ENCODE assay signal across 30 cellular contexts in the genomic region with DNA sequence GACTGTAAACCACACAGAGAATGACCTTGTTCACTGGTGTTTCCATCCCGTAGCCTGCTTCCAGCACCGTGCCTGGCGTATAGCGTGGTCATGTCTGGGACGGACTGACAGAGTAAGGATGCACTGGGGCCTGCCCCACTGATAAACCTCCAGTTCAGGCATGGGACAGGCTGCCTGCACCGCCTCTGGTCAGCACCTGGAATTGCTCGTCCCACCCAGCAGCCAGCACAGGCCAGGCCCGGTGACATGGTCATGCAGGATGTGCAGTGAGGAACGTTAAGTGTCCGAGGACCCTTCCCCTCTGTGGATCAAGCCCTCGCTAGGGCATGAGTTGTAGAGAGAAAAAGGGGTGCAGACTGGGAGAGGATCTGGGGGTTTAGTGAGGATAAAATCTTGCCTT. TPM values are rescaled to one million over a fixed set of nuclear protein-coding genes. Genes with fewer than 3 reads are reported as not detected.
DNase-seq lines count a peak whose midpoint lies in the region; ATAC-seq, FAIRE-seq and TF ChIP-seq lines count a peak whose summit lies in the region.
"Had no signal": no experiment of that assay in that cellular context is flagged by ENCODE, and none has a peak within 500 bp of the region (broad histone marks: within the 10 kb centered on the region; RNA-seq: fewer than 3 reads in every experiment).

No MANE protein-coding gene starts in this region.

- no peak for TF ChIP-seq RAD21 in A549 (conservative IDR thresholded peaks at IDR 0.05 in 1 of 2, IDR thresholded peaks at IDR 0.05 in 1 of 2)
- no peak for TF ChIP-seq RAD21 in GM12878 (IDR thresholded peaks at IDR 0.05; ENCODE audit: insufficient read depth, low read depth, low read length)

- H4K8ac ChIP-seq in H9 (replicated peaks; ENCODE audit: insufficient read length, low read depth, low read length), result no peak overlapping the region

- no peak overlapping the region for H2BK5ac ChIP-seq in H9 (ENCODE audit: insufficient read length, low read length)

- H3K9me3 ChIP-seq in A549, result no peaks in the 10 kb centered on the region
- no peaks in the 10 kb centered on the region for H3K9me3 ChIP-seq in H9 (ENCODE audit: control insufficient read depth, low read depth, low read length)
- H3K9me3 ChIP-seq in GM12878 (replicated peaks; ENCODE audit: control insufficient read depth, insufficient read depth, low read length), result no peaks in the 10 kb centered on the region
- H3K9me3 ChIP-seq: colonic mucosa, heart left ventricle, neutrophil, testis had no signal

- SMC1A ChIA-PET in GM12878 (lab: Charles Lee; ENCODE audit: uncharacterized antibody, unreplicated experiment), result interaction anchor here (3.6 kb wide), 1 partner anchor 348 kb away, joined by 20 read pairs; no protein-coding TSS in a partner anchor

- H2BK15ac ChIP-seq in H9 (ENCODE audit: low read depth, low read length), result no peak overlapping the region

- DNase-seq in A549 (ENCODE audit: low read depth in 1 of 2, low spot score in 1 of 2) (no peak), H9 (peak; percentile 60), GM12878 (ENCODE audit: low read depth, low spot score) (no peak), neural crest cell (ENCODE audit: low read depth, low spot score) (no peak), NCI-H1105 (lab: John Stamatoyannopoulos, UW) (no peak), pons (ENCODE audit: low spot score) (no peak)
- no peak for DNase-seq in activated CD8-positive, alpha-beta T cell treated with anti-CD3 and anti-CD28 coated beads for 36 hours
- DNase-seq: activated CD4-positive, alpha-beta memory T cell treated with anti-CD3 and anti-CD28 coated beads, Interleukin-2, amount 10 ng/mL, durations not matched to agents 7 days and 5 days; activated CD4-positive, CD25-positive, alpha-beta regulatory T cell treated with anti-CD3 and anti-CD28 coated beads, Interleukin-2, amount 50 U/mL, for 72 hours; effector CD8-positive, alpha-beta T cell; GF-D8; NCI-H187 treated with DMSO at 0.1 percent for 48 hours; SIG-M5; T-cell had no signal

- H3K79me1 ChIP-seq in H9 (ENCODE audit: insufficient read depth, low read depth, low read length, poor library complexity, severe bottlenecking), result no peaks in the 10 kb centered on the region

- H3K36me3 ChIP-seq in GM12878 (ENCODE audit: control insufficient read depth in 2 of 2, insufficient read depth in 2 of 2, low read length in 1 of 2), result no peaks in the 10 kb centered on the region
- H3K36me3 ChIP-seq: colonic mucosa, heart left ventricle, neutrophil had no signal

- no peak overlapping the region for H4K5ac ChIP-seq in H9 (ENCODE audit: insufficient read length, low read depth, low read length)

- H3T11ph ChIP-seq in H9 (ENCODE audit: low read length), result no peak overlapping the region

- H3K9ac ChIP-seq in H9 (ENCODE audit: extremely low read depth, insufficient read length, low read length) (no peak overlapping the region), GM12878 (ENCODE audit: control insufficient read depth, insufficient read depth, low read length) (no peak overlapping the region)

- no peak overlapping the region for H2BK120ac ChIP-seq in H9 (ENCODE audit: low read depth, low read length, poor library complexity, severe bottlenecking)

- TF ChIP-seq EP300 in A549 (IDR thresholded peaks at IDR 0.05) (no peak), GM12878 (IDR thresholded peaks at IDR 0.05; ENCODE audit: borderline replicate concordance in 1 of 2, control insufficient read depth in 1 of 2, low read depth in 2 of 2, low read length in 2 of 2) (no peak)

- 35% methylated on average over 9 of the region's 11 CpGs for WGBS in A549 (ENCODE audit: missing lambda C conversion rate)
- no CpG with 5 or more reads among the region's 11 CpGs for WGBS in H9 (ENCODE audit: extremely low coverage, insufficient read length, low lambda C conversion rate)
- WGBS in GM12878 (ENCODE audit: insufficient coverage, insufficient replicate concordance, low lambda C conversion rate, missing lambda C conversion rate), result 55% methylated on average over 11 of the region's 11 CpGs

- H4K20me1 ChIP-seq in H9 (ENCODE audit: control insufficient read depth, insufficient read depth, insufficient read length) (no peaks in the 10 kb centered on the region), GM12878 (ENCODE audit: control insufficient read depth, insufficient read depth) (no peaks in the 10 kb centered on the region)

- in situ Hi-C loops in GM12878 (cut with MboI), result no loop called here

- H3K18ac ChIP-seq in H9 (ENCODE audit: insufficient read length, low read depth, low read length), result no peak overlapping the region

- RAD21 ChIA-PET in GM12878 (lab: Charles Lee; ENCODE audit: unreplicated experiment), result interaction anchor here (3.6 kb wide), 1 partner anchor 348 kb away, joined by 16 read pairs; no protein-coding TSS in a partner anchor

- FAIRE-seq in A549 (lab: Jason Lieb, UNC) (no peak), GM12878 (lab: Jason Lieb, UNC) (no peak)
- FAIRE-seq: GM18507, RCC 7860 had no signal

- H3K9me3 Mint-ChIP-seq in H9 (no peaks in the 10 kb centered on the region), neural crest cell (no peaks in the 10 kb centered on the region)
- no peaks in the 10 kb centered on the region for H3K9me3 Mint-ChIP-seq in activated CD8-positive, alpha-beta T cell treated with anti-CD3 and anti-CD28 coated beads for 36 hours
- H3K9me3 Mint-ChIP-seq: activated CD4-positive, alpha-beta memory T cell treated with anti-CD3 and anti-CD28 coated beads, Interleukin-2, amount 10 ng/mL, durations not matched to agents 7 days and 5 days; activated naive CD4-positive, alpha-beta T cell treated with anti-CD3 and anti-CD28 coated beads, Interleukin-2, amount 50 U/mL, for 24 hours; activated T-helper 17 cell treated with anti-CD3 and anti-CD28 coated beads, Interleukin-2, amount 50 U/mL, for 72 hours; HFFc6; IgD-negative memory B cell; T-cell had no signal

- no peak overlapping the region for H3K23ac ChIP-seq in H9 (ENCODE audit: insufficient read length, low read depth, low read length)

- H3K27ac Mint-ChIP-seq in H9 (no peak overlapping the region; a peak in 1 of 7 replicates), neural crest cell (ENCODE audit: unreplicated experiment) (peak overlapping the region; percentile 45)
- no peak overlapping the region for H3K27ac Mint-ChIP-seq in activated CD8-positive, alpha-beta T cell treated with anti-CD3 and anti-CD28 coated beads for 36 hours
- H3K27ac Mint-ChIP-seq: activated CD4-positive, alpha-beta memory T cell treated with anti-CD3 and anti-CD28 coated beads, Interleukin-2, amount 10 ng/mL, durations not matched to agents 7 days and 5 days; activated naive CD4-positive, alpha-beta T cell treated with anti-CD3 and anti-CD28 coated beads, Interleukin-2, amount 50 U/mL, for 24 hours; activated T-helper 17 cell treated with anti-CD3 and anti-CD28 coated beads, Interleukin-2, amount 50 U/mL, for 72 hours; B cell; HFFc6; T-cell had no signal

- peak; percentile 66 to 78; a peak in 4 of 6 replicates for ATAC-seq in A549
- peak; percentile 10; the same call in 1 of the 3 replicates for ATAC-seq in GM12878
- ATAC-seq in HG03469 (IDR thresholded peaks at IDR 0.05; ENCODE audit: unreplicated experiment), result no peak
- no peak for ATAC-seq in activated CD8-positive, alpha-beta T cell treated with anti-CD3 and anti-CD28 coated beads for 36 hours
- ATAC-seq: stimulated activated naive CD8-positive, alpha-beta T cell treated with anti-CD3 and anti-CD28 coated beads, Interleukin-15, Interleukin-2, amounts not matched to agents 100 U/mL and 50 U/mL, for 24 hours; T-cell had no signal

- no peak overlapping the region for H4K91ac ChIP-seq in H9 (ENCODE audit: insufficient read length, low read depth, low read length)

- no peaks in the 10 kb centered on the region for H3K23me2 ChIP-seq in H9 (ENCODE audit: insufficient read length, low read depth, low read length, poor library complexity, severe bottlenecking)

- BruUV-seq in GM12878 (replicated peaks; lab: Mats Ljungman, UMichigan), result no TSS peak

- H3K27ac ChIP-seq in A549 (no peak overlapping the region), H9 (ENCODE audit: insufficient read length, low read depth, low read length) (no peak overlapping the region), GM12878 (ENCODE audit: control insufficient read depth, insufficient read depth) (no peak overlapping the region)
- H3K27ac ChIP-seq: colonic mucosa, heart left ventricle, neutrophil, testis had no signal

- H3K27me3 ChIP-seq in H9 (ENCODE audit: insufficient read depth, low read length), result no peaks in the 10 kb centered on the region
- no peaks in the 10 kb centered on the region for H3K27me3 ChIP-seq in GM12878 (replicated peaks in 1 of 2; ENCODE audit: control insufficient read depth in 2 of 2, insufficient read depth in 2 of 2, low read length in 1 of 2)
- H3K27me3 ChIP-seq: colonic mucosa, neutrophil, testis had no signal

- H3K4me2 ChIP-seq in A549 (no peak overlapping the region), H9 (ENCODE audit: insufficient read depth, insufficient read length, low read length) (no peak overlapping the region), GM12878 (ENCODE audit: control insufficient read depth, insufficient read depth) (no peak overlapping the region)

- no peak overlapping the region for H2BK20ac ChIP-seq in H9 (ENCODE audit: low read depth, low read length, poor library complexity, severe bottlenecking)

- TF ChIP-seq CTCF in A549 (IDR thresholded peaks at IDR 0.05) (no peak), H9 (conservative IDR thresholded peaks at IDR 0.05) (no peak), GM12878 (IDR thresholded peaks at IDR 0.05 in 2 of 3, conservative IDR thresholded peaks at IDR 0.05 in 1 of 3; ENCODE audit: control insufficient read depth in 2 of 3, extremely low read depth in 1 of 3, insufficient read depth in 1 of 3, low read depth in 3 of 3, low read length in 3 of 3) (no peak), neural crest cell (conservative IDR thresholded peaks at IDR 0.05) (no peak)
- no peak for TF ChIP-seq CTCF in activated CD8-positive, alpha-beta T cell treated with anti-CD3 and anti-CD28 coated beads for 36 hours (IDR thresholded peaks at IDR 0.05)

- H3K4me3 Mint-ChIP-seq in H9, result no peak overlapping the region
- H3K4me3 Mint-ChIP-seq in neural crest cell, result no peak overlapping the region
- H3K4me3 Mint-ChIP-seq in activated CD8-positive, alpha-beta T cell treated with anti-CD3 and anti-CD28 coated beads for 36 hours, result no peak overlapping the region
- H3K4me3 Mint-ChIP-seq: activated CD4-positive, alpha-beta memory T cell treated with anti-CD3 and anti-CD28 coated beads, Interleukin-2, amount 10 ng/mL, durations not matched to agents 7 days and 5 days; activated naive CD4-positive, alpha-beta T cell treated with anti-CD3 and anti-CD28 coated beads, Interleukin-2, amount 50 U/mL, for 24 hours; activated T-helper 17 cell treated with anti-CD3 and anti-CD28 coated beads, Interleukin-2, amount 50 U/mL, for 72 hours; B cell; HFFc6; IgD-negative memory B cell; T-cell had no signal

- CTCF ChIA-PET in A549 (lab: Yijun Ruan, JAX) (interaction anchor here (0.6 to 20.9 kb wide), 18 partner anchors 8 to 346 kb away, joined by 3 to 424 read pairs (median 8); a partner anchor contains a TSS), GM12878 (lab: Yijun Ruan, JAX) (interaction anchor here (1.4 to 6.6 kb wide), 6 partner anchors 9 to 348 kb away, joined by 3 to 66 read pairs (median 7); no protein-coding TSS in a partner anchor)
- CTCF ChIA-PET in activated CD8-positive, alpha-beta T cell treated with anti-CD3 and anti-CD28 coated beads for 36 hours (lab: Charles Lee), result interaction anchor here (1.2 to 3.0 kb wide), 6 partner anchors 11 to 348 kb away, joined by 3 to 13 read pairs (median 4); a partner anchor contains a TSS

- no peak overlapping the region; the same call in 1 of the 2 replicates for H3K14ac ChIP-seq in H9 (ENCODE audit: insufficient read depth, low read length)

- H3K4me3 ChIP-seq in A549, result no peak overlapping the region
- H3K4me3 ChIP-seq in GM12878, result no peak overlapping the region
- H3K4me3 ChIP-seq: colonic mucosa, heart left ventricle, testis had no signal

- intact Hi-C loops in GM12878 (cut with micrococcal nuclease; ENCODE audit: unreplicated experiment), result no loop called here
- intact Hi-C loops in activated CD8-positive, alpha-beta T cell treated with anti-CD3 and anti-CD28 coated beads for 36 hours (cut with micrococcal nuclease), result no loop called here

- H3K56ac ChIP-seq in H9 (ENCODE audit: insufficient read length, low read depth, low read length), result no peak overlapping the region

- H3K36me3 Mint-ChIP-seq in H9 (ENCODE audit: insufficient read depth in 1 of 3, low read depth in 3 of 3) (no peaks in the 10 kb centered on the region), neural crest cell (ENCODE audit: low read depth) (no peaks in the 10 kb centered on the region)
- H3K36me3 Mint-ChIP-seq in activated CD8-positive, alpha-beta T cell treated with anti-CD3 and anti-CD28 coated beads for 36 hours (ENCODE audit: low read depth), result no peaks in the 10 kb centered on the region
- H3K36me3 Mint-ChIP-seq: activated naive CD4-positive, alpha-beta T cell treated with anti-CD3 and anti-CD28 coated beads, Interleukin-2, amount 50 U/mL, for 24 hours; IgD-negative memory B cell; T-cell had no signal

- H3K79me2 ChIP-seq in H9 (ENCODE audit: insufficient read depth, low read length) (no peaks in the 10 kb centered on the region), GM12878 (ENCODE audit: control insufficient read depth, insufficient read depth, low read length) (no peaks in the 10 kb centered on the region)

- no peaks in the 10 kb centered on the region for H3K4me1 ChIP-seq in A549
- H3K4me1 ChIP-seq in H9 (ENCODE audit: insufficient read depth, low read length), result no peaks in the 10 kb centered on the region
- H3K4me1 ChIP-seq in GM12878 (ENCODE audit: control insufficient read depth, insufficient read depth, low read length), result no peaks in the 10 kb centered on the region; the same call in 1 of the 2 replicates
- H3K4me1 ChIP-seq: colonic mucosa, heart left ventricle, testis had no signal

- no peak for TF ChIP-seq POLR2A in A549 (IDR thresholded peaks at IDR 0.05; ENCODE audit: low read length)
- TF ChIP-seq POLR2A in GM12878 (IDR thresholded peaks at IDR 0.05; ENCODE audit: low read depth, low read length), result no peak

- H3K4me1 Mint-ChIP-seq in H9 (peaks cover 13 to 28% of the 10 kb centered on the region in 2 experiments), neural crest cell (peaks cover 18% of the 10 kb centered on the region)
- H3K4me1 Mint-ChIP-seq in activated CD8-positive, alpha-beta T cell treated with anti-CD3 and anti-CD28 coated beads for 36 hours (ENCODE audit: low read depth), result no peaks in the 10 kb centered on the region
- H3K4me1 Mint-ChIP-seq: activated naive CD4-positive, alpha-beta T cell treated with anti-CD3 and anti-CD28 coated beads, Interleukin-2, amount 50 U/mL, for 24 hours; activated T-helper 17 cell treated with anti-CD3 and anti-CD28 coated beads, Interleukin-2, amount 50 U/mL, for 72 hours; B cell; IgD-negative memory B cell; T-cell had no signal

- H2BK12ac ChIP-seq in H9 (ENCODE audit: insufficient read length, low read depth, low read length), result no peak overlapping the region

- no peak overlapping the region for H2AK5ac ChIP-seq in H9 (ENCODE audit: insufficient read length, low read length)

- H3K4ac ChIP-seq in H9 (ENCODE audit: low read depth, low read length), result no peak overlapping the region

- H2AFZ ChIP-seq in H9 (ENCODE audit: low read length) (no peak overlapping the region), GM12878 (ENCODE audit: control insufficient read depth, low read depth, low read length) (no peak overlapping the region)

- peaks cover 7% of the 10 kb centered on the region for H3K27me3 Mint-ChIP-seq in H9 (ENCODE audit: low read depth)
- H3K27me3 Mint-ChIP-seq in neural crest cell (ENCODE audit: low read depth), result no peaks in the 10 kb centered on the region
- H3K27me3 Mint-ChIP-seq in activated CD8-positive, alpha-beta T cell treated with anti-CD3 and anti-CD28 coated beads for 36 hours, result no peaks in the 10 kb centered on the region
- H3K27me3 Mint-ChIP-seq: activated naive CD4-positive, alpha-beta T cell treated with anti-CD3 and anti-CD28 coated beads, Interleukin-2, amount 50 U/mL, for 24 hours; B cell; IgD-negative memory B cell; T-cell had no signal

- POLR2A ChIA-PET in A549 (lab: Yijun Ruan, JAX), result no interaction called here
- POLR2A ChIA-PET in GM12878 (lab: Charles Lee), result no interaction called here
- POLR2A ChIA-PET in activated CD8-positive, alpha-beta T cell treated with anti-CD3 and anti-CD28 coated beads for 36 hours (lab: Charles Lee), result no interaction called here

RNA-seq across cellular contexts. Expression of a gene that starts 44.8 kb away (rescaled TPM):
- polyA plus RNA-seq in A549 (2011; rRNA removed) (0.18 and 1.3 TPM in 2 replicates), A549 (2017; fragmentation: RNase III; extraction: RNeasy Plus Mini Kit Qiagen cat#74134 plus additional on column Dnase treatment) (1.1 to 3.1 TPM (median 2.7 TPM) in 3 replicates), GM12878 (2011; rRNA removed) (not detected in 2 replicates), GM12878 (2014; fragmentation: Illumina TruSeq; extraction: Trizol) (not detected in 2 replicates), GM12878 (2014; fragmentation: Nextera tagmentation; extraction: Ambion mirVana) (not detected), GM12878 (2014; rRNA removed) (not detected in 2 replicates), GM12878 (2016; fragmentation: Nextera tagmentation; extraction: Ambion mirVana) (not detected)
- polyA plus RNA-seq in A549 (2012; cell fraction: cytosol; rRNA removed), result 0.99 and 1.2 TPM in 2 replicates
- 1.3 and 1.4 TPM in 2 replicates for polyA plus RNA-seq in A549 (2012; cell fraction: nucleus; rRNA removed)
- polyA minus RNA-seq in A549 (2011; rRNA and poly(A)+ RNA removed), result 0.83 TPM in 1 of 2 replicates, not detected in the other
- total RNA-seq in H9 (2021) (0.39 and 0.50 TPM in 2 replicates), GM12878 (2014; rRNA removed) (not detected in 2 replicates), GM12878 (2014; rRNA removed; fragmentation: Illumina TruSeq; extraction: Trizol) (not detected in 2 replicates), GM12878 (2021) (not detected in 2 replicates), neural crest cell (1.5 and 1.8 TPM in 2 replicates)
- total RNA-seq in GM12878 (2013; cell fraction: nucleolus; rRNA removed), result not detected in 2 replicates
- not detected for polyA plus RNA-seq in GM12878 (2011; ENCODE audit: low read depth)
- polyA plus RNA-seq in GM12878 (2011; cell fraction: cytosol; rRNA removed), result not detected in 2 replicates
- not detected in 2 replicates for polyA plus RNA-seq in GM12878 (2011; cell fraction: nucleus; rRNA removed)
- not detected in 2 replicates for polyA plus RNA-seq in GM12878 (2012)
- polyA minus RNA-seq in GM12878 (2011; rRNA and poly(A)+ RNA removed), result not detected in 2 replicates
- not detected in 2 replicates for polyA minus RNA-seq in GM12878 (2011; cell fraction: cytosol; rRNA and poly(A)+ RNA removed)
- polyA minus RNA-seq in GM12878 (2011; cell fraction: nucleus; rRNA and poly(A)+ RNA removed), result not detected in 2 replicates
- not detected for total RNA-seq in activated CD8-positive, alpha-beta T cell treated with anti-CD3 and anti-CD28 coated beads for 36 hours
- total RNA-seq: A673; activated CD4-positive, alpha-beta memory T cell treated with anti-CD3 and anti-CD28 coated beads, Interleukin-2, amount 10 ng/mL, durations not matched to agents 7 days and 5 days; activated T-helper 17 cell treated with anti-CD3 and anti-CD28 coated beads, Interleukin-2, amount 50 U/mL, for 72 hours; B cell; colonic mucosa; HFFc6; skeletal muscle tissue; T-cell had no signal
- polyA plus RNA-seq: IgD-negative memory B cell, mammary epithelial cell had no signal

RNA-seq across cellular contexts. Expression of a gene that starts 50.0 kb away (rescaled TPM):
- 3.2 and 3.4 TPM in 2 replicates for polyA plus RNA-seq in A549 (2011; rRNA removed)
- polyA plus RNA-seq in A549 (2012; cell fraction: cytosol; rRNA removed), result 0.19 and 0.25 TPM in 2 replicates
- polyA plus RNA-seq in A549 (2012; cell fraction: nucleus; rRNA removed), result 0.86 and 1.0 TPM in 2 replicates
- polyA plus RNA-seq in A549 (2017; fragmentation: RNase III; extraction: RNeasy Plus Mini Kit Qiagen cat#74134 plus additional on column Dnase treatment), result 1.7 to 3.3 TPM (median 2.3 TPM) in 3 replicates
- polyA minus RNA-seq in A549 (2011; rRNA and poly(A)+ RNA removed), result 1.8 and 2.5 TPM in 2 replicates
- 19.9 and 23.7 TPM in 2 replicates for total RNA-seq in H9 (2021)
- total RNA-seq in GM12878 (2013; cell fraction: nucleolus; rRNA removed), result 48.5 and 51.5 TPM in 2 replicates
- total RNA-seq in GM12878 (2014; rRNA removed), result 1.9 and 2.0 TPM in 2 replicates
- 2.3 and 2.8 TPM in 2 replicates for total RNA-seq in GM12878 (2014; rRNA removed; fragmentation: Illumina TruSeq; extraction: Trizol)
- 2.1 and 2.9 TPM in 2 replicates for total RNA-seq in GM12878 (2021)
- 2.9 TPM for polyA plus RNA-seq in GM12878 (2011; ENCODE audit: low read depth)
- polyA plus RNA-seq in GM12878 (2011; rRNA removed), result 8.9 and 13.0 TPM in 2 replicates
- 2.9 and 4.0 TPM in 2 replicates for polyA plus RNA-seq in GM12878 (2011; cell fraction: cytosol; rRNA removed)
- polyA plus RNA-seq in GM12878 (2011; cell fraction: nucleus; rRNA removed), result 32.9 and 33.1 TPM in 2 replicates
- 2.6 and 3.7 TPM in 2 replicates for polyA plus RNA-seq in GM12878 (2012)
- 3.2 and 4.7 TPM in 2 replicates for polyA plus RNA-seq in GM12878 (2014; fragmentation: Illumina TruSeq; extraction: Trizol)
- 1 to 10 TPM in 1 of 2 experiments, under 1 TPM in 1; 0.90 to 1.3 TPM for polyA plus RNA-seq in GM12878 (2014; fragmentation: Nextera tagmentation; extraction: Ambion mirVana)
- polyA plus RNA-seq in GM12878 (2014; rRNA removed), result 4.1 and 4.2 TPM in 2 replicates
- polyA plus RNA-seq in GM12878 (2016; fragmentation: Nextera tagmentation; extraction: Ambion mirVana), result 1 to 10 TPM; 1.4 to 1.9 TPM
- 3.8 and 5.6 TPM in 2 replicates for polyA minus RNA-seq in GM12878 (2011; rRNA and poly(A)+ RNA removed)
- polyA minus RNA-seq in GM12878 (2011; cell fraction: cytosol; rRNA and poly(A)+ RNA removed), result 1.8 TPM in 1 of 2 replicates, not detected in the other
- 12.5 and 17.4 TPM in 2 replicates for polyA minus RNA-seq in GM12878 (2011; cell fraction: nucleus; rRNA and poly(A)+ RNA removed)
- 8.9 and 9.1 TPM in 2 replicates for total RNA-seq in neural crest cell
- total RNA-seq in activated CD8-positive, alpha-beta T cell treated with anti-CD3 and anti-CD28 coated beads for 36 hours, result 1 to 10 TPM; 7.6 to 7.7 TPM
- total RNA-seq: A673, HFFc6 had no signal

Comparison
In these comparisons a context has a peak if more than half of its experiments do, and no peak if none do; other contexts are left out.
1. ATAC-seq: peak in A549 (2 of 2) and GM12878 (single experiment); none in HG03469 (single experiment) and activated CD8-positive, alpha-beta T cell treated with anti-CD3 and anti-CD28 coated beads for 36 hours (single experiment).